Comparison of ENCODE assay signal across 16 cellular contexts in the genomic region with DNA sequence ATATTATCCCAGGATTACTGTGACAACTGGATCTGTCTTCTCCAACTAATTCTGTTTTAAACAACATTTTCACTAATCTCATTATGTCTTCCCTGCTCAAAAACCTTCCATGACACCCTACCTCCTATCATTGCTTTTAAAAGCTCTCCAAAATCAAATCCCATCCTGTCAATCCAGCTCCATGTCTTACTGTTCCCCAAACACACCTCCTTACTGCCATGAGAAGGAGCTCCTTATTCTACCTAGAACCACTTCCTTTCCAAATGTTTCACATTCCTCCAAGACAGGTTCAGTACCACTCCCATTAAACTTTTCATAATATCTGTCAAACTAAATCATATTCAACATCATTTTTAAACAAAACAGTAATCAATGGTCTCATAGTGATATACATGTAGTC.
DNase-seq lines count a peak whose midpoint lies in the region; ATAC-seq and TF ChIP-seq lines count a peak whose summit lies in the region.
"Had no signal": no experiment of that assay in that cellular context is flagged by ENCODE, and none has a peak within 500 bp of the region (broad histone marks: within the 10 kb centered on the region; RNA-seq: fewer than 3 reads in every experiment).

No MANE protein-coding gene starts in this region.

- CTCF ChIA-PET in MCF 10A (lab: Yijun Ruan, JAX), result no interaction called here

- no TSS peak for BruUV-seq in MCF 10A (replicated peaks; lab: Mats Ljungman, UMichigan)

- TF ChIP-seq CTCF in MCF 10A (IDR thresholded peaks at IDR 0.05; ENCODE audit: unreplicated experiment), result no peak
- no peak for TF ChIP-seq CTCF in breast epithelium (IDR thresholded peaks at IDR 0.05)
- no peak for TF ChIP-seq CTCF in WERI-Rb-1 (IDR thresholded peaks at IDR 0.05; ENCODE audit: low read depth, low read length)

- POLR2A ChIA-PET in MCF 10A (lab: Yijun Ruan, JAX), result no interaction called here

- TF ChIP-seq POLR2A in breast epithelium (IDR thresholded peaks at IDR 0.05), result no peak

- peaks cover 5% of the 10 kb centered on the region for H3K4me1 Mint-ChIP-seq in MCF 10A (ENCODE audit: insufficient read depth, unreplicated experiment)
- H3K4me1 Mint-ChIP-seq: T-helper 17 cell had no signal

- H3K27ac Mint-ChIP-seq in MCF 10A (ENCODE audit: low read depth, unreplicated experiment), result no peak overlapping the region
- H3K27ac Mint-ChIP-seq: CD8-positive, alpha-beta T cell; T-helper 17 cell had no signal

- intact Hi-C loops in MCF 10A (cut with micrococcal nuclease) (no loop called here), breast epithelium (cut with DNase I; ENCODE audit: low total_unique reads) (no loop called here), right cardiac atrium (cut with DNase I) (no loop called here)

- H3K27me3 ChIP-seq in breast epithelium, result peaks cover 0 to 15% of the 10 kb centered on the region in 2 donors
- H3K27me3 ChIP-seq in WERI-Rb-1 (ENCODE audit: insufficient read depth, low read depth, severe bottlenecking), result no peaks in the 10 kb centered on the region
- H3K27me3 ChIP-seq in right cardiac atrium (ENCODE audit: control insufficient read depth, insufficient read depth), result no peaks in the 10 kb centered on the region

- H3K36me3 ChIP-seq in breast epithelium (no peaks in the 10 kb centered on the region), WERI-Rb-1 (no peaks in the 10 kb centered on the region)
- H3K36me3 ChIP-seq: stomach had no signal

- H3K4me1 ChIP-seq in breast epithelium (no peaks in the 10 kb centered on the region), right cardiac atrium (ENCODE audit: control insufficient read depth, insufficient read depth, low read length) (no peaks in the 10 kb centered on the region)
- H3K4me1 ChIP-seq: A549, parathyroid adenoma had no signal

- no peaks in the 10 kb centered on the region for H3K9me3 Mint-ChIP-seq in MCF 10A (ENCODE audit: unreplicated experiment)
- H3K9me3 Mint-ChIP-seq: CD8-positive, alpha-beta T cell had no signal

- H3K27ac ChIP-seq in breast epithelium (no peak overlapping the region), WERI-Rb-1 (no peak overlapping the region), right cardiac atrium (ENCODE audit: low read length) (no peak overlapping the region)
- H3K27ac ChIP-seq: A549, parathyroid adenoma, stomach had no signal

- H3K4me3 ChIP-seq in breast epithelium (no peak overlapping the region), WERI-Rb-1 (ENCODE audit: low read depth, low read length) (no peak overlapping the region), right cardiac atrium (ENCODE audit: low read length) (no peak overlapping the region)
- H3K4me3 ChIP-seq: A549, stomach had no signal

- H3K27me3 Mint-ChIP-seq in MCF 10A (ENCODE audit: insufficient read depth, unreplicated experiment), result no peaks in the 10 kb centered on the region

- ATAC-seq in right cardiac atrium, result no peak
- ATAC-seq: A549; CD8-positive, alpha-beta T cell; T-helper 17 cell had no signal

- H3K36me3 Mint-ChIP-seq in MCF 10A (ENCODE audit: insufficient read depth, unreplicated experiment), result no peaks in the 10 kb centered on the region
- H3K36me3 Mint-ChIP-seq: CD8-positive, alpha-beta T cell had no signal

- peak; percentile 42 for DNase-seq in MCF 10A (ENCODE audit: unreplicated experiment)
- DNase-seq in breast epithelium (ENCODE audit: low spot score in 2 of 2), result no peak
- DNase-seq in WERI-Rb-1, result peak; percentile 29
- peak; percentile 80 for DNase-seq in iPS DF 4.7 (ENCODE audit: extremely low read depth, low spot score)
- no peak for DNase-seq in NCI-H2029 treated with DMSO at 0.1 percent for 48 hours (lab: John Stamatoyannopoulos, UW)
- no peak for DNase-seq in NCI-H748 treated with DMSO at 0.1 percent for 48 hours (lab: John Stamatoyannopoulos, UW)
- no peak for DNase-seq in right cardiac atrium
- no peak for DNase-seq in cerebellar nuclear complex (lab: John Stamatoyannopoulos, UW)
- DNase-seq: activated naive CD4-positive, alpha-beta T cell treated with anti-CD3 and anti-CD28 coated beads, Interleukin-2, amount 50 U/mL, for 16 hours; CD8-positive, alpha-beta T cell; central memory CD4-positive, alpha-beta T cell; NCI-H2029; stomach; T-helper 17 cell had no signal

- no peak overlapping the region for H3K4me3 Mint-ChIP-seq in MCF 10A (ENCODE audit: unreplicated experiment)
- H3K4me3 Mint-ChIP-seq: CD8-positive, alpha-beta T cell; T-helper 17 cell had no signal

- no peaks in the 10 kb centered on the region for H3K9me3 ChIP-seq in breast epithelium
- no peaks in the 10 kb centered on the region for H3K9me3 ChIP-seq in WERI-Rb-1 (ENCODE audit: severe bottlenecking)
- no peaks in the 10 kb centered on the region for H3K9me3 ChIP-seq in right cardiac atrium (ENCODE audit: control insufficient read depth, low read length)
- H3K9me3 ChIP-seq: A549, stomach had no signal

Comparison
In these comparisons a context has a peak if more than half of its experiments do, and no peak if none do; other contexts are left out.
1. DNase-seq: peak in MCF 10A (single experiment), WERI-Rb-1 (single experiment) and iPS DF 4.7 (single experiment); none in breast epithelium (0 of 2), NCI-H2029 treated with DMSO at 0.1 percent for 48 hours (single experiment), NCI-H748 treated with DMSO at 0.1 percent for 48 hours (single experiment), right cardiac atrium (0 of 3) and cerebellar nuclear complex (0 of 2).